ENCODE assay signal across 26 cellular contexts in the genomic region with DNA sequence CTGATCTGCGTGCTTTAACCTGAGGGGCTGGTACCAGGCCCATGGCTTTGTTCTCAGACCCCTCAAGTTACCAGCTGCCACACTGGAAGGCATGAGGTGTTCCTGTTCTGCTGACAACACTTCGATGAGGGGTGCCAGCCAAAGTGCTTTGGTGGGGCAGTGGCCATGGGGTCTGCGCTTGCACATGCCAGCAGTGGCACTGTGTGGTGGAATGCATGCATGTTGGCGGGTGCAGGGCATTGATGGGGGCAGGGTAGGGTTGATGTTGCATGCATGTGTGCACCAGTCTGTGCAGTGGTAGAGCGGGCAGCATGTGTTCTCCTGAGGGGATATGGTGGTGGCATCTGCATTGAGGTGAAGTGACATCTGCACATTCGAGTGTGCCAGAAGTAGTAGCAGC.
"Had no signal": no experiment of that assay in that cellular context is flagged by ENCODE, and none has a peak within 500 bp of the region (broad histone marks: within the 10 kb centered on the region; RNA-seq: fewer than 3 reads in every experiment).

No MANE protein-coding gene starts in this region.

- H3K4me3 ChIP-seq: coronary artery, dorsolateral prefrontal cortex had no signal

- H3K36me3 ChIP-seq: brain microvascular endothelial cell, WERI-Rb-1 had no signal

- H3K27ac ChIP-seq: brain microvascular endothelial cell, coronary artery, dorsolateral prefrontal cortex, WERI-Rb-1 had no signal

- H3K27me3 ChIP-seq: brain microvascular endothelial cell, dorsolateral prefrontal cortex had no signal

- ATAC-seq: activated CD4-positive, CD25-positive, alpha-beta regulatory T cell treated with anti-CD3 and anti-CD28 coated beads, Interleukin-2, amount 50 U/mL, for 24 hours; activated CD8-positive, alpha-beta T cell treated with anti-CD3 and anti-CD28 coated beads for 36 hours; activated T-cell treated with anti-CD3 and anti-CD28 coated beads, Interleukin-2, amount 50 U/mL, for 4 hours; activated T-helper 17 cell treated with anti-CD3 and anti-CD28 coated beads, Interleukin-2, amount 50 U/mL, for 72 hours; T-helper 17 cell had no signal

- DNase-seq: activated B cell treated with CpG ODN at 0.5 μM for 24 hours; activated CD4-positive, alpha-beta T cell treated with anti-CD3 and anti-CD28 coated beads for 48 hours; activated CD4-positive, alpha-beta T cell treated with anti-CD3 and anti-CD28 coated beads, Interleukin-2, amount 50 U/mL, for 1 hour; activated CD4-positive, alpha-beta T cell treated with anti-CD3 and anti-CD28 coated beads, Interleukin-2, amount 50 U/mL, for 48 hours; activated CD8-positive, alpha-beta memory T cell treated with anti-CD3 and anti-CD28 coated beads for 24 hours; activated CD8-positive, alpha-beta T cell treated with anti-CD3 and anti-CD28 coated beads for 36 hours; activated effector memory CD4-positive, alpha-beta T cell treated with Interleukin-2 at 50 U/mL for 16 hours; activated gamma-delta T cell treated with Interleukin-2 at 50 U/mL for 16 hours; activated naive CD4-positive, alpha-beta T cell treated with anti-CD3 and anti-CD28 coated beads, Interleukin-2, amount 50 U/mL, for 16 hours; activated naive CD4-positive, alpha-beta T cell treated with Interleukin-2 at 50 U/mL for 16 hours; activated T-cell treated with anti-CD3 and anti-CD28 coated beads, Interleukin-2, amount 50 U/mL, for 4 hours; amniotic stem cell; anterior cingulate cortex; brain microvascular endothelial cell; dorsolateral prefrontal cortex; effector memory CD4-positive, alpha-beta T cell; endodermal cell; foreskin fibroblast; glutamatergic neuron; T-helper 1 cell; T-helper 17 cell; T1000; WERI-Rb-1 had no signal
